In genomic region chr3:66500575-66501482, GRCh38 we compare ENCODE assay signal across 1 cellular context.
TF ChIP-seq lines count a peak whose summit lies in the region.

Gene LRIG1 (minus strand): TSS chr3:66501022. CDS start chr3:66500407, 615 bp downstream.

TF ChIP-seq in HepG2, 621 proteins besides CTCF, POLR2A, EP300 and RAD21 (continued from another document):
- TF ChIP-seq ZNF318 (CRISPR knock-in tag; IDR thresholded peaks at IDR 0.05) = 0 out of 2 replicates have a peak, but pooled peaks have one; percentile 42
- TF ChIP-seq TCF7 (IDR thresholded peaks at IDR 0.05; ENCODE audit: low read depth) = peak; percentile 50; the same call in 1 of the 2 replicates
- TF ChIP-seq HHEX (CRISPR knock-in tag; IDR thresholded peaks at IDR 0.05) = peak; percentile 56; the same call in 1 of the 2 replicates
- TF ChIP-seq ZNF329 (CRISPR knock-in tag; IDR thresholded peaks at IDR 0.05; ENCODE audit: low read depth) = peak; percentile 79; the same call in 1 of the 2 replicates
- peak; percentile 100 for TF ChIP-seq TBX3 (IDR thresholded peaks at IDR 0.05; ENCODE audit: borderline replicate concordance)
- peak; percentile 74; the same call in 1 of the 2 replicates for TF ChIP-seq IRF2 (CRISPR knock-in tag; IDR thresholded peaks at IDR 0.05)
- peak; percentile 62 for TF ChIP-seq CBFB (CRISPR knock-in tag; IDR thresholded peaks at IDR 0.05)
- 0 out of 2 replicates have a peak, but pooled peaks have one; percentile 25 for TF ChIP-seq PHF8 (CRISPR knock-in tag; IDR thresholded peaks at IDR 0.05)
- TF ChIP-seq HMGXB4 (CRISPR knock-in tag; IDR thresholded peaks at IDR 0.05; ENCODE audit: borderline replicate concordance in 1 of 2, low read depth in 1 of 2) = peak in 1 of 2 experiments; percentile 30; a peak in 2 of 4 replicates
- no peak for TF ChIP-seq RBM22 (optimal IDR thresholded peaks at IDR 0.05; ENCODE audit: low read length)
- no peak for TF ChIP-seq MTERF4 (CRISPR knock-in tag; IDR thresholded peaks at IDR 0.05)
- 0 out of 2 replicates have a peak, but pooled peaks have one; percentile 36 for TF ChIP-seq ZNF350 (CRISPR knock-in tag; IDR thresholded peaks at IDR 0.05; ENCODE audit: borderline replicate concordance, low read depth)
- peak; percentile 42; the same call in 1 of the 2 replicates for TF ChIP-seq ARNT2 (CRISPR knock-in tag; IDR thresholded peaks at IDR 0.05; ENCODE audit: low read depth)
- no peak for TF ChIP-seq ZNF256 (CRISPR knock-in tag; conservative IDR thresholded peaks at IDR 0.05)
- TF ChIP-seq CHD2 (IDR thresholded peaks at IDR 0.05; ENCODE audit: low read depth, low read length) = peak; percentile 43; the same call in 1 of the 2 replicates
- 0 out of 2 replicates have a peak, but pooled peaks have one; percentile 39 for TF ChIP-seq ZNF138 (CRISPR knock-in tag; IDR thresholded peaks at IDR 0.05; ENCODE audit: low read depth)
- TF ChIP-seq ARNTL (CRISPR knock-in tag; IDR thresholded peaks at IDR 0.05) = peak; percentile 85
- TF ChIP-seq GATA4 (IDR thresholded peaks at IDR 0.05; ENCODE audit: borderline replicate concordance, low read depth) = peak; percentile 77
- TF ChIP-seq TRIM24 (CRISPR knock-in tag; IDR thresholded peaks at IDR 0.05) = no peak
- no peak for TF ChIP-seq HIC2 (CRISPR knock-in tag; IDR thresholded peaks at IDR 0.05; ENCODE audit: low read depth)
- peak; percentile 69; the same call in 1 of the 2 replicates for TF ChIP-seq SIX4 (CRISPR knock-in tag; IDR thresholded peaks at IDR 0.05)
- 0 out of 2 replicates have a peak, but pooled peaks have one; percentile 46 for TF ChIP-seq CREB1 (IDR thresholded peaks at IDR 0.05)
- TF ChIP-seq CREB1 (CRISPR knock-in tag; IDR thresholded peaks at IDR 0.05) = peak; percentile 46; the same call in 1 of the 2 replicates
- no peak; the same call in none of the 2 replicates for TF ChIP-seq ZFX (CRISPR knock-in tag; IDR thresholded peaks at IDR 0.05; ENCODE audit: low read depth)
- no peak for TF ChIP-seq TBL1XR1 (IDR thresholded peaks at IDR 0.05; ENCODE audit: borderline replicate concordance, low read length, partially characterized antibody)
- TF ChIP-seq ZNF276 (CRISPR knock-in tag; IDR thresholded peaks at IDR 0.05; ENCODE audit: low read depth) = no peak
- no peak for TF ChIP-seq TEAD2 (CRISPR knock-in tag; IDR thresholded peaks at IDR 0.05)
- no peak for TF ChIP-seq GLI4 (CRISPR knock-in tag; IDR thresholded peaks at IDR 0.05; ENCODE audit: borderline replicate concordance)
- peak; percentile 29 for TF ChIP-seq IKZF4 (CRISPR knock-in tag; IDR thresholded peaks at IDR 0.05; ENCODE audit: borderline replicate concordance, low read depth, not compliant biosample characterization)
